Comparison of ENCODE assay signal across 15 cellular contexts in genomic region chr17:63395075-63395815, GRCh38. TPM values are rescaled to one million over a fixed set of nuclear protein-coding genes. Genes with fewer than 3 reads are reported as not detected.
DNase-seq lines count a peak whose midpoint lies in the region; ATAC-seq and TF ChIP-seq lines count a peak whose summit lies in the region.
"Had no signal": no experiment of that assay in that cellular context is flagged by ENCODE, and none has a peak within 500 bp of the region (broad histone marks: within the 10 kb centered on the region; RNA-seq: fewer than 3 reads in every experiment).

No MANE protein-coding gene starts in this region.

- H3K4me2 ChIP-seq in GM23248 (ENCODE audit: unreplicated experiment) = peak overlapping the region; percentile 56

- H3K9me3 Mint-ChIP-seq in activated T-cell treated with anti-CD3 and anti-CD28 coated beads, Interleukin-2, amount 50 U/mL, for 4 hours = no peaks in the 10 kb centered on the region

- no peak for ATAC-seq in activated T-cell treated with anti-CD3 and anti-CD28 coated beads, Interleukin-2, amount 50 U/mL, for 4 hours

- H3K36me3 ChIP-seq in GM23248 (ENCODE audit: low read depth) = peaks cover 15% of the 10 kb centered on the region
- H3K36me3 ChIP-seq in cardiac muscle cell = peaks cover 63% of the 10 kb centered on the region
- H3K36me3 ChIP-seq in skeletal muscle tissue (ENCODE audit: control insufficient read depth in 3 of 3, insufficient read depth in 3 of 3, low read length in 3 of 3) = peaks cover 0 to 3% (median 2%) of the 10 kb centered on the region in 3 donors

- H3K9me3 ChIP-seq in GM23248 (ENCODE audit: low read depth) (no peaks in the 10 kb centered on the region), cardiac muscle cell (ENCODE audit: low read depth) (no peaks in the 10 kb centered on the region), skeletal muscle tissue (ENCODE audit: control insufficient read depth in 3 of 3, low read length in 3 of 3) (no peaks in the 10 kb centered on the region)

- H3K27ac ChIP-seq in GM23248 (peak overlapping the region; percentile 85), cardiac muscle cell (peak overlapping the region; percentile 78), skeletal muscle tissue (ENCODE audit: low read depth, low read length) (peak overlapping the region; percentile 47)

- no peaks in the 10 kb centered on the region for H3K4me1 Mint-ChIP-seq in activated T-cell treated with anti-CD3 and anti-CD28 coated beads, Interleukin-2, amount 50 U/mL, for 4 hours (ENCODE audit: low read depth)

- in situ Hi-C loops in GM23248 (cut with MboI) = loop anchor here (10.0 kb wide), 1 partner anchor 310 kb away; no protein-coding TSS in a partner anchor
- in situ Hi-C loops in astrocyte of the cerebellum (cut with HindIII; ENCODE audit: low sequenced_read_pairs) = no loop called here

- H3K27me3 ChIP-seq in GM23248 (replicated peaks; ENCODE audit: insufficient read depth) (no peaks in the 10 kb centered on the region), cardiac muscle cell (no peaks in the 10 kb centered on the region), skeletal muscle tissue (ENCODE audit: control insufficient read depth in 3 of 3, insufficient read depth in 3 of 3, low read length in 3 of 3) (no peaks in the 10 kb centered on the region)

- H3K9me2 ChIP-seq in GM23248 (ENCODE audit: insufficient read depth) = no peaks in the 10 kb centered on the region

- no peak overlapping the region for H2AFZ ChIP-seq in GM23248

- H3K9ac ChIP-seq in GM23248 = peak overlapping the region; percentile 49
- H3K9ac ChIP-seq in skeletal muscle tissue (ENCODE audit: low read depth in 1 of 3, low read length in 3 of 3) = no peak overlapping the region

- H3K4me3 Mint-ChIP-seq in activated T-cell treated with anti-CD3 and anti-CD28 coated beads, Interleukin-2, amount 50 U/mL, for 4 hours = no peak overlapping the region

- peaks cover 64% of the 10 kb centered on the region for H3F3A ChIP-seq in GM23248 (ENCODE audit: insufficient read depth)

- DNase-seq in GM23248 (peak; percentile 89), astrocyte of the cerebellum (ENCODE audit: low read depth) (peak; percentile 86), cardiac muscle cell (ENCODE audit: low read depth in 1 of 2, low spot score in 1 of 2) (peak; percentile 28 to 76), Kasumi-1 (lab: John Stamatoyannopoulos, UW) (no peak)
- no peak for DNase-seq in activated T-cell treated with anti-CD3 and anti-CD28 coated beads, Interleukin-2, amount 50 U/mL, for 4 hours
- DNase-seq in stimulated activated CD4-positive, alpha-beta T cell treated with anti-CD3 and anti-CD28 coated beads, Interleukin-4, amount 100 ng/mL, for 4 hours = no peak
- DNase-seq: amygdala; effector CD4-positive, alpha-beta T cell; head of caudate nucleus; NCI-H1105; NCI-H446 treated with DMSO at 0.1 percent for 48 hours; OCI-M1; substantia nigra had no signal

- TF ChIP-seq CTCF in astrocyte of the cerebellum (IDR thresholded peaks at IDR 0.05; ENCODE audit: low read depth, low read length, missing control alignments) = peak; percentile 3
- TF ChIP-seq CTCF in cardiac muscle cell (IDR thresholded peaks at IDR 0.05; ENCODE audit: low read depth, low read length) = no peak

- H3K79me2 ChIP-seq in GM23248 (ENCODE audit: insufficient read depth) = 0 out of 2 replicates have a peak, but pooled peaks cover 3% of the 10 kb centered on the region

- 9 to 12% methylated on average over 6 of the region's 6 CpGs for WGBS in GM23248 (ENCODE audit: low coverage in 1 of 2, low lambda C conversion rate in 2 of 2, missing lambda C conversion rate in 2 of 2), 2 experiments

- H3K36me3 Mint-ChIP-seq in activated T-cell treated with anti-CD3 and anti-CD28 coated beads, Interleukin-2, amount 50 U/mL, for 4 hours (ENCODE audit: insufficient read depth) = peaks cover 22% of the 10 kb centered on the region

- H3K4me3 ChIP-seq in GM23248 (peak overlapping the region; percentile 33), astrocyte of the cerebellum (ENCODE audit: low read depth, low read length) (no peak overlapping the region), cardiac muscle cell (no peak overlapping the region), skeletal muscle tissue (ENCODE audit: low read length in 3 of 3) (peak overlapping the region in 1 of 3 donors; percentile 6)
- H3K4me3 ChIP-seq: skin epidermis had no signal

- no peaks in the 10 kb centered on the region for H3K27me3 Mint-ChIP-seq in activated T-cell treated with anti-CD3 and anti-CD28 coated beads, Interleukin-2, amount 50 U/mL, for 4 hours (ENCODE audit: low read depth)

- no peaks in the 10 kb centered on the region for H4K20me1 ChIP-seq in GM23248 (ENCODE audit: insufficient read depth)

- H3K4me1 ChIP-seq in GM23248 (ENCODE audit: insufficient read depth) = peaks cover 46% of the 10 kb centered on the region
- peaks cover 10% of the 10 kb centered on the region for H3K4me1 ChIP-seq in cardiac muscle cell (ENCODE audit: low read depth)
- H3K4me1 ChIP-seq in skeletal muscle tissue (ENCODE audit: control insufficient read depth in 3 of 3, insufficient read depth in 3 of 3, low read length in 3 of 3) = peaks cover 6 to 16% (median 11%) of the 10 kb centered on the region in 3 donors

RNA-seq across cellular contexts. Expression of gene CYB561, which starts 50.9 kb away (rescaled TPM):
- total RNA-seq in GM23248 (2014; rRNA removed; shearing (Covaris generic)) = 10.7 and 15.9 TPM in 2 replicates
- 18.4 and 19.1 TPM in 2 replicates for polyA plus RNA-seq in GM23248 (2016; fragmentation: Nextera tagmentation; extraction: Ambion mirVana)
- 7.4 and 11.3 TPM in 2 replicates for total RNA-seq in cardiac muscle cell
- polyA plus RNA-seq in cardiac muscle cell = 7.4 and 21.5 TPM in 2 replicates
- 4.2 TPM for total RNA-seq in skeletal muscle tissue
- 1 to 10 TPM; 6.4 to 9.9 (median 8.8) TPM for total RNA-seq in activated T-cell treated with anti-CD3 and anti-CD28 coated beads, Interleukin-2, amount 50 U/mL, for 4 hours

Comparison
In these comparisons a context has a peak if more than half of its experiments do, and no peak if none do; other contexts are left out.
1. DNase-seq: peak in GM23248 (single experiment), astrocyte of the cerebellum (single experiment) and cardiac muscle cell (2 of 2); none in activated T-cell treated with anti-CD3 and anti-CD28 coated beads, Interleukin-2, amount 50 U/mL, for 4 hours (single experiment), stimulated activated CD4-positive, alpha-beta T cell treated with anti-CD3 and anti-CD28 coated beads, Interleukin-4, amount 100 ng/mL, for 4 hours (0 of 2) and Kasumi-1 (0 of 2).
2. Peak in every context shown above with its lines, with median percentiles within 50 percentile points of each other: H3K27ac ChIP-seq.